Comparison of ENCODE assay signal across 17 cellular contexts in genomic region chr1:60541831-60542532, GRCh38.
DNase-seq lines count a peak whose midpoint lies in the region; ATAC-seq, FAIRE-seq and TF ChIP-seq lines count a peak whose summit lies in the region.
"Had no signal": no experiment of that assay in that cellular context is flagged by ENCODE, and none has a peak within 500 bp of the region (broad histone marks: within the 10 kb centered on the region; RNA-seq: fewer than 3 reads in every experiment).

No MANE protein-coding gene starts in this region.

- H2AFZ ChIP-seq in endothelial cell of umbilical vein (ENCODE audit: low read depth, low read length) = no peak overlapping the region
- H2AFZ ChIP-seq: GM23248 had no signal

- intact Hi-C loops in A673 (cut with micrococcal nuclease; ENCODE audit: unreplicated experiment) = no loop called here
- intact Hi-C loops in endothelial cell of umbilical vein (cut with micrococcal nuclease) = no loop called here
- intact Hi-C loops in naive thymus-derived CD4-positive, alpha-beta T cell (cut with micrococcal nuclease) = no loop called here
- intact Hi-C loops in mucosa of descending colon (cut with DNase I, micrococcal nuclease) = no loop called here

- TF ChIP-seq POLR2A in endothelial cell of umbilical vein (IDR thresholded peaks at IDR 0.05; ENCODE audit: low read depth, low read length) = no peak

- BruUV-seq in A673 (replicated peaks; lab: Mats Ljungman, UMichigan) (no TSS peak), endothelial cell of umbilical vein (replicated peaks; lab: Mats Ljungman, UMichigan) (no TSS peak)

- no peak overlapping the region for H3K4me3 ChIP-seq in A673 (ENCODE audit: low read depth, low read length, poor library complexity, severe bottlenecking)
- no peak overlapping the region for H3K4me3 ChIP-seq in endothelial cell of umbilical vein (replicated peaks in 1 of 3; ENCODE audit: insufficient read depth in 1 of 3, low read depth in 1 of 3, low read length in 3 of 3)
- no peak overlapping the region for H3K4me3 ChIP-seq in naive thymus-derived CD4-positive, alpha-beta T cell (ENCODE audit: low read length)
- H3K4me3 ChIP-seq in mucosa of descending colon = no peak overlapping the region
- H3K4me3 ChIP-seq: GM12878, GM23248 had no signal

- H3K36me3 ChIP-seq in A673 (ENCODE audit: insufficient read depth, low read length, poor library complexity, severe bottlenecking) (no peaks in the 10 kb centered on the region), endothelial cell of umbilical vein (ENCODE audit: control insufficient read depth in 2 of 2, extremely low read depth in 1 of 2, insufficient read depth in 2 of 2, low read length in 2 of 2) (no peaks in the 10 kb centered on the region), mucosa of descending colon (ENCODE audit: low read depth) (no peaks in the 10 kb centered on the region)
- no peaks in the 10 kb centered on the region for H3K36me3 ChIP-seq in naive thymus-derived CD4-positive, alpha-beta T cell (ENCODE audit: control insufficient read depth in 2 of 3, insufficient read depth in 3 of 3, low read length in 3 of 3)

- H3K27ac Mint-ChIP-seq in naive thymus-derived CD4-positive, alpha-beta T cell = no peak overlapping the region
- H3K27ac Mint-ChIP-seq: CD4-positive, alpha-beta memory T cell had no signal

- H3K9me3 Mint-ChIP-seq in naive thymus-derived CD4-positive, alpha-beta T cell = peaks cover 0 to 15% (median 2%) of the 10 kb centered on the region in 11 donors

- no peak overlapping the region for H3K27ac ChIP-seq in A673 (ENCODE audit: low read depth, low read length, poor library complexity, severe bottlenecking)
- H3K27ac ChIP-seq in endothelial cell of umbilical vein (ENCODE audit: insufficient read depth, low read depth, low read length) = no peak overlapping the region
- no peak overlapping the region for H3K27ac ChIP-seq in naive thymus-derived CD4-positive, alpha-beta T cell (ENCODE audit: low read depth, low read length)
- H3K27ac ChIP-seq: C4-2B, GM23248 had no signal

- no peaks in the 10 kb centered on the region for H3K9me1 ChIP-seq in endothelial cell of umbilical vein (replicated peaks; ENCODE audit: control insufficient read depth, extremely low read depth, insufficient read depth, low read length)

- CTCF ChIA-PET in A673 (lab: Charles Lee) (no interaction called here), endothelial cell of umbilical vein (lab: Charles Lee) (interaction anchor here (1.0 to 2.0 kb wide), 2 partner anchors 12 to 419 kb away, joined by 3 to 6 read pairs; no protein-coding TSS in a partner anchor)
- CTCF ChIA-PET in naive thymus-derived CD4-positive, alpha-beta T cell (lab: Charles Lee) = no interaction called here

- H3K36me3 Mint-ChIP-seq in naive thymus-derived CD4-positive, alpha-beta T cell = no peaks in the 10 kb centered on the region
- H3K36me3 Mint-ChIP-seq: CD4-positive, alpha-beta memory T cell had no signal

- no peak overlapping the region for H3K4me3 Mint-ChIP-seq in naive thymus-derived CD4-positive, alpha-beta T cell
- H3K4me3 Mint-ChIP-seq: CD4-positive, alpha-beta memory T cell had no signal

- H3K27me3 Mint-ChIP-seq in naive thymus-derived CD4-positive, alpha-beta T cell = peaks cover 0 to 7% (median 0%) of the 10 kb centered on the region in 5 donors
- H3K27me3 Mint-ChIP-seq: CD4-positive, alpha-beta memory T cell had no signal

- H3K9me3 ChIP-seq in A673 (ENCODE audit: low read depth, low read length, poor library complexity, severe bottlenecking) (peaks cover 11% of the 10 kb centered on the region), endothelial cell of umbilical vein (replicated peaks; ENCODE audit: control insufficient read depth, insufficient read depth, low read length) (no peaks in the 10 kb centered on the region), mucosa of descending colon (peaks cover 8% of the 10 kb centered on the region)
- peaks cover 0 to 3% (median 0%) of the 10 kb centered on the region in 3 experiments for H3K9me3 ChIP-seq in naive thymus-derived CD4-positive, alpha-beta T cell (ENCODE audit: control insufficient read depth in 2 of 3, low read length in 3 of 3)

- no peaks in the 10 kb centered on the region for H3K4me1 Mint-ChIP-seq in naive thymus-derived CD4-positive, alpha-beta T cell
- H3K4me1 Mint-ChIP-seq: CD4-positive, alpha-beta memory T cell had no signal

- H3K9ac ChIP-seq in endothelial cell of umbilical vein (replicated peaks; ENCODE audit: extremely low read depth, insufficient read depth, low read length) = no peak overlapping the region
- H3K9ac ChIP-seq: GM23248 had no signal

- ATAC-seq in naive thymus-derived CD4-positive, alpha-beta T cell = no peak
- ATAC-seq in mucosa of descending colon (no peak), HG03108 (IDR thresholded peaks at IDR 0.05; ENCODE audit: unreplicated experiment) (no peak)
- ATAC-seq: GM12878, HCT116 had no signal

- POLR2A ChIA-PET in A673 (lab: Charles Lee; ENCODE audit: low non-redundant PET) = no interaction called here
- POLR2A ChIA-PET in endothelial cell of umbilical vein (lab: Charles Lee) = no interaction called here
- POLR2A ChIA-PET in naive thymus-derived CD4-positive, alpha-beta T cell (lab: Charles Lee) = no interaction called here

- peak; percentile 3 for DNase-seq in A673 (ENCODE audit: low spot score)
- peak; percentile 43 for DNase-seq in NCI-H226
- DNase-seq in endothelial cell of umbilical vein (ENCODE audit: low read depth, low spot score) = peak; percentile 75
- DNase-seq in pulmonary artery endothelial cell (ENCODE audit: low read depth, low spot score) = peak; percentile 15
- DNase-seq in naive thymus-derived CD4-positive, alpha-beta T cell = no peak
- no peak for DNase-seq in mucosa of descending colon
- DNase-seq: 8988T; ACHN; CD4-positive, alpha-beta memory T cell; DMS79; GM23248 had no signal

- no peak for FAIRE-seq in endothelial cell of umbilical vein (lab: Jason Lieb, UNC)
- FAIRE-seq: GM12878, GM18507, H54 had no signal

- H3K4me1 ChIP-seq in A673 (ENCODE audit: insufficient read depth, low read length, poor library complexity, severe bottlenecking) (no peaks in the 10 kb centered on the region), endothelial cell of umbilical vein (ENCODE audit: control insufficient read depth, extremely low read depth, insufficient read depth, low read length) (no peaks in the 10 kb centered on the region), mucosa of descending colon (ENCODE audit: low read depth) (no peaks in the 10 kb centered on the region)
- no peaks in the 10 kb centered on the region for H3K4me1 ChIP-seq in naive thymus-derived CD4-positive, alpha-beta T cell (ENCODE audit: control insufficient read depth in 2 of 2, insufficient read depth in 2 of 2, low read length in 2 of 2)

- no peaks in the 10 kb centered on the region for H4K20me1 ChIP-seq in endothelial cell of umbilical vein (replicated peaks; ENCODE audit: control insufficient read depth, extremely low read depth, insufficient read depth, low read length)

- dilution Hi-C loops in endothelial cell of umbilical vein (cut with MboI; ENCODE audit: extremely low pct_ligation_motif_present, low sequenced_read_pairs) = no loop called here

- no peak for TF ChIP-seq CTCF in A673 (conservative IDR thresholded peaks at IDR 0.05; ENCODE audit: low read depth, low read length)
- TF ChIP-seq CTCF in endothelial cell of umbilical vein (IDR thresholded peaks at IDR 0.05; ENCODE audit: extremely low read depth in 1 of 2, insufficient read depth in 1 of 2, low read depth in 1 of 2, low read length in 2 of 2) = no peak
- TF ChIP-seq CTCF in mucosa of descending colon (IDR thresholded peaks at IDR 0.05) = no peak

- H3K27me3 ChIP-seq in A673 (replicated peaks; ENCODE audit: insufficient read depth, low read depth, low read length, poor library complexity) (no peaks in the 10 kb centered on the region), endothelial cell of umbilical vein (ENCODE audit: control insufficient read depth in 2 of 2, insufficient read depth in 2 of 2, low read length in 2 of 2) (no peaks in the 10 kb centered on the region)
- no peaks in the 10 kb centered on the region for H3K27me3 ChIP-seq in naive thymus-derived CD4-positive, alpha-beta T cell (ENCODE audit: control insufficient read depth in 2 of 2, insufficient read depth in 2 of 2, low read length in 2 of 2)

- H3K79me2 ChIP-seq in endothelial cell of umbilical vein (ENCODE audit: control insufficient read depth, insufficient read depth, low read length) = no peaks in the 10 kb centered on the region

- H3K4me2 ChIP-seq in endothelial cell of umbilical vein (ENCODE audit: insufficient read depth, low read length) = no peak overlapping the region

TF ChIP-seq in endothelial cell of umbilical vein, 7 proteins besides CTCF, POLR2A, EP300 and RAD21:
- no peak for TF ChIP-seq JUN (IDR thresholded peaks at IDR 0.05; ENCODE audit: borderline replicate concordance, insufficient read depth, insufficient read length, low read depth)
- no peak for TF ChIP-seq MYC (IDR thresholded peaks at IDR 0.05; ENCODE audit: low read depth, low read length)
- TF ChIP-seq POLR2AphosphoS5 (IDR thresholded peaks at IDR 0.05; ENCODE audit: insufficient read depth, low read depth, low read length) = no peak
- TF ChIP-seq FOS (IDR thresholded peaks at IDR 0.05; ENCODE audit: borderline replicate concordance, insufficient read depth, low read length) = no peak
- no peak for TF ChIP-seq GATA2 (IDR thresholded peaks at IDR 0.05; ENCODE audit: insufficient read depth, insufficient read length, low read depth, low read length)
- TF ChIP-seq MAX (IDR thresholded peaks at IDR 0.05; ENCODE audit: insufficient read depth, insufficient read length) = no peak

Comparison
In these comparisons a context has a peak if more than half of its experiments do, and no peak if none do; other contexts are left out.
1. DNase-seq: peak in A673 (single experiment), NCI-H226 (single experiment), endothelial cell of umbilical vein (single experiment) and pulmonary artery endothelial cell (single experiment); none in naive thymus-derived CD4-positive, alpha-beta T cell (0 of 9) and mucosa of descending colon (0 of 3).